8 cellular contexts compared by ENCODE assay signal in genomic region chr1:24502168-24503002, GRCh38. TPM values are rescaled to one million over a fixed set of nuclear protein-coding genes. Genes with fewer than 3 reads are reported as not detected.
DNase-seq lines count a peak whose midpoint lies in the region; ATAC-seq and TF ChIP-seq lines count a peak whose summit lies in the region.

Gene RCAN3, plus strand, starts transcription at chr1:24502836. Its CDS starts 11,537 bp downstream, at chr1:24514373.

- ATAC-seq in CD4-positive, CD25-positive, alpha-beta regulatory T cell (ENCODE audit: low read depth in 2 of 2), result peak; percentile 74 to 76
- peak; percentile 86 for ATAC-seq in activated naive CD8-positive, alpha-beta T cell treated with anti-CD3 and anti-CD28 coated beads, Interleukin-2, amount 50 U/mL, for 24 hours

- peaks cover 17 to 67% (median 50%) of the 10 kb centered on the region in 4 donors for H3K4me1 Mint-ChIP-seq in CD4-positive, CD25-positive, alpha-beta regulatory T cell
- peaks cover 74% of the 10 kb centered on the region for H3K4me1 Mint-ChIP-seq in activated naive CD8-positive, alpha-beta T cell treated with anti-CD3 and anti-CD28 coated beads, Interleukin-2, amount 50 U/mL, for 24 hours

- H3K9ac ChIP-seq in parathyroid adenoma, result no peak within 1 kb of the TSS

- TF ChIP-seq POLR2A in thyroid gland (IDR thresholded peaks at IDR 0.05), result peak in 1 of 2 donors; percentile 71

- peak within 1 kb of the TSS; percentile 84 for H2AFZ ChIP-seq in parathyroid adenoma

- peaks cover 49% of the 10 kb centered on the region for H3K4me1 ChIP-seq in CD4-positive, CD25-positive, alpha-beta regulatory T cell (ENCODE audit: control insufficient read depth, insufficient read depth, low read length, poor library complexity, severe bottlenecking)
- H3K4me1 ChIP-seq in parathyroid adenoma (no peaks in the 10 kb centered on the region), thyroid gland (peaks cover 6 to 12% of the 10 kb centered on the region in 2 donors)

- H3K36me3 Mint-ChIP-seq in CD4-positive, CD25-positive, alpha-beta regulatory T cell, result peaks cover 18% of the 10 kb centered on the region
- peaks cover 17% of the 10 kb centered on the region for H3K36me3 Mint-ChIP-seq in activated naive CD8-positive, alpha-beta T cell treated with anti-CD3 and anti-CD28 coated beads, Interleukin-2, amount 50 U/mL, for 24 hours (ENCODE audit: low read depth)

- H3K4me2 ChIP-seq in parathyroid adenoma (ENCODE audit: low read length), result peak within 1 kb of the TSS; percentile 90

- H3K27me3 Mint-ChIP-seq in CD4-positive, CD25-positive, alpha-beta regulatory T cell, result peaks cover 16% of the 10 kb centered on the region
- H3K27me3 Mint-ChIP-seq in activated naive CD8-positive, alpha-beta T cell treated with anti-CD3 and anti-CD28 coated beads, Interleukin-2, amount 50 U/mL, for 24 hours, result no peaks in the 10 kb centered on the region

- no peaks in the 10 kb centered on the region for H3K27me3 ChIP-seq in CD4-positive, CD25-positive, alpha-beta regulatory T cell (ENCODE audit: control insufficient read depth, insufficient read depth, low read length)
- H3K27me3 ChIP-seq in parathyroid adenoma (ENCODE audit: control insufficient read depth, insufficient read depth, low read length) (no peaks in the 10 kb centered on the region), thyroid gland (no peaks in the 10 kb centered on the region)

- peaks cover 0 to 2% (median 1%) of the 10 kb centered on the region in 7 donors for H3K9me3 Mint-ChIP-seq in CD4-positive, CD25-positive, alpha-beta regulatory T cell
- H3K9me3 Mint-ChIP-seq in activated naive CD8-positive, alpha-beta T cell treated with anti-CD3 and anti-CD28 coated beads, Interleukin-2, amount 50 U/mL, for 24 hours, result peaks cover 6% of the 10 kb centered on the region

- no peaks in the 10 kb centered on the region for H3K9me3 ChIP-seq in CD4-positive, CD25-positive, alpha-beta regulatory T cell (ENCODE audit: control insufficient read depth in 2 of 2, low read length in 2 of 2)
- no peaks in the 10 kb centered on the region for H3K9me3 ChIP-seq in parathyroid adenoma (ENCODE audit: control insufficient read depth, low read length)
- H3K9me3 ChIP-seq in thyroid gland, result no peaks in the 10 kb centered on the region

- TF ChIP-seq CTCF in parathyroid adenoma (IDR thresholded peaks at IDR 0.05) (no peak), thyroid gland (IDR thresholded peaks at IDR 0.05) (no peak)

- H3K79me2 ChIP-seq in parathyroid adenoma, result no peaks in the 10 kb centered on the region

- WGBS in thyroid gland, 2 donors, result 0 to 1% methylated on average over 12 to 27 of the region's 80 CpGs

- H3K4me3 Mint-ChIP-seq in CD4-positive, CD25-positive, alpha-beta regulatory T cell, result peak within 1 kb of the TSS; percentile 98 to 100 (median 100)
- peak within 1 kb of the TSS; percentile 94 for H3K4me3 Mint-ChIP-seq in activated naive CD8-positive, alpha-beta T cell treated with anti-CD3 and anti-CD28 coated beads, Interleukin-2, amount 50 U/mL, for 24 hours

- H3K4me3 ChIP-seq in CD4-positive, CD25-positive, alpha-beta regulatory T cell (ENCODE audit: low read depth, low read length), result peak within 1 kb of the TSS; percentile 95
- H3K4me3 ChIP-seq in parathyroid adenoma (ENCODE audit: low read depth, low read length) (peak within 1 kb of the TSS; percentile 69), thyroid gland (replicated peaks in 1 of 3) (peak within 1 kb of the TSS; percentile 35 to 83 (median 72))

- peak within 1 kb of the TSS; percentile 97 for H3K27ac ChIP-seq in CD4-positive, CD25-positive, alpha-beta regulatory T cell (ENCODE audit: insufficient read depth, low read length, poor library complexity, severe bottlenecking)
- H3K27ac ChIP-seq in parathyroid adenoma (peak within 1 kb of the TSS; percentile 62), thyroid gland (peak within 1 kb of the TSS; percentile 77 to 93 (median 91))

- no peaks in the 10 kb centered on the region for H3K36me3 ChIP-seq in CD4-positive, CD25-positive, alpha-beta regulatory T cell (ENCODE audit: control insufficient read depth, insufficient read depth, low read length)
- H3K36me3 ChIP-seq in parathyroid adenoma (ENCODE audit: control insufficient read depth, insufficient read depth, low read length) (no peaks in the 10 kb centered on the region), thyroid gland (no peaks in the 10 kb centered on the region)

- DNase-seq in CD4-positive, CD25-positive, alpha-beta regulatory T cell, result peak; percentile 80 to 95 (median 91)
- DNase-seq in H4 (ENCODE audit: low spot score), result peak; percentile 80
- peak; percentile 42 for DNase-seq in NCI-H1436 treated with DMSO at 0.1 percent for 48 hours (lab: John Stamatoyannopoulos, UW)
- peak; percentile 77 to 92 (median 83) for DNase-seq in T-helper 1 cell
- peak; percentile 91 for DNase-seq in activated naive CD8-positive, alpha-beta T cell treated with anti-CD3 and anti-CD28 coated beads, Interleukin-2, amount 50 U/mL, for 24 hours
- DNase-seq in cardiac septum (ENCODE audit: low spot score), result peak; percentile 87
- peak; percentile 91 to 92 for DNase-seq in thyroid gland

- intact Hi-C loops in cardiac septum (cut with DNase I), result loop anchor here (5.0 kb wide), 1 partner anchor 85 kb away; the partner anchor contains the start of gene NIPAL3
- intact Hi-C loops in thyroid gland (cut with DNase I), result no loop called here

- H3K27ac Mint-ChIP-seq in CD4-positive, CD25-positive, alpha-beta regulatory T cell, result peak within 1 kb of the TSS; percentile 95 to 100 (median 99)
- H3K27ac Mint-ChIP-seq in activated naive CD8-positive, alpha-beta T cell treated with anti-CD3 and anti-CD28 coated beads, Interleukin-2, amount 50 U/mL, for 24 hours, result peak within 1 kb of the TSS; percentile 95

RNA-seq across cellular contexts. Expression of gene RCAN3, which starts in this region (rescaled TPM):
- total RNA-seq in CD4-positive, CD25-positive, alpha-beta regulatory T cell, result 172 TPM
- 100 to 1,000 TPM; 126 to 146 (median 133) TPM for polyA plus RNA-seq in CD4-positive, CD25-positive, alpha-beta regulatory T cell
- total RNA-seq in H4 (2014; rRNA removed; shearing (Covaris generic)), result 3.7 and 10.8 TPM in 2 replicates
- 5.1 TPM for total RNA-seq in cardiac septum
- total RNA-seq in thyroid gland, result 10 to 100 TPM; 25.6 to 37.9 (median 35.2) TPM

Comparison
In these comparisons a context has a peak if more than half of its experiments do, and no peak if none do; other contexts are left out.
1. Peak in every context shown above with its lines: DNase-seq, ATAC-seq, H3K4me3 ChIP-seq and H3K27ac ChIP-seq.